Comparison of ENCODE assay signal across 24 cellular contexts in the genomic region with DNA sequence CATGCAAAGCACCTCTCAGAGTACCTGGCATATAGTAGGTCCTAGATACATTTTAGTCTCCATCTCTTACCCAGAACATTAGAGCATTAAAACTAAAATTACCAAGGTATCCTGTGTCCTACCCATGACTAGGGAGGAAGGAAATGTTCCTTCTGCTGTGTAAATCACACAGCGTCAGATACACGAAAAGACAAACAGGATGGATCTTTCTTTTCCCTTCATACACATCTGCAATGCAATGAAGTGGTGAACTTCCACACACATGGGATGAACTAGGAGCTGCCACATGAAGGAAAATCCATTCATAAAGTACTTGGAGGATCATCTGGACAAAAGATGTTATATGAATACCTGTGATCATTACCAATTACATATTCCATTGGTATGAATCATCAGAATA. TPM values are rescaled to one million over a fixed set of nuclear protein-coding genes. Genes with fewer than 3 reads are reported as not detected.
"Had no signal": no experiment of that assay in that cellular context is flagged by ENCODE, and none has a peak within 500 bp of the region (broad histone marks: within the 10 kb centered on the region; RNA-seq: fewer than 3 reads in every experiment).

No MANE protein-coding gene starts in this region.

- H3K27ac ChIP-seq: brain microvascular endothelial cell, cardiac muscle cell, Peyer's patch, RWPE1, VCaP had no signal

- H3K36me3 Mint-ChIP-seq: activated naive CD4-positive, alpha-beta T cell treated with anti-CD3 and anti-CD28 coated beads, Interleukin-2, amount 10 ng/mL, durations not matched to agents 7 days and 5 days; activated naive CD8-positive, alpha-beta T cell treated with anti-CD3 and anti-CD28 coated beads for 36 hours; T-cell had no signal

- ATAC-seq: activated CD4-positive, alpha-beta T cell treated with anti-CD3 and anti-CD28 coated beads for 36 hours; activated CD8-positive, alpha-beta T cell treated with anti-CD3 and anti-CD28 coated beads for 36 hours; activated T-cell treated with anti-CD3 and anti-CD28 coated beads, Interleukin-2, amount 50 U/mL, for 72 hours; T-cell had no signal

- H3K9me3 Mint-ChIP-seq: activated CD8-positive, alpha-beta T cell treated with anti-CD3 and anti-CD28 coated beads for 36 hours; activated naive CD4-positive, alpha-beta T cell treated with anti-CD3 and anti-CD28 coated beads, Interleukin-2, amount 10 ng/mL, durations not matched to agents 7 days and 5 days; activated T-cell treated with anti-CD3 and anti-CD28 coated beads, Interleukin-2, amount 50 U/mL, for 72 hours; activated T-helper 2 cell treated with anti-CD3 and anti-CD28 coated beads, Interferon-gamma antibody, Interleukin-2, Interleukin-4, amounts not matched to agents 10 μg/mL and 5 μg/mL and 100 μg/mL, durations not matched to agents 14 hours and 24 hours and 36 hours; T-cell had no signal

- H3K27me3 Mint-ChIP-seq: activated naive CD4-positive, alpha-beta T cell treated with anti-CD3 and anti-CD28 coated beads, Interleukin-2, amount 10 ng/mL, durations not matched to agents 7 days and 5 days had no signal

- H3K9me3 ChIP-seq: MG63, Peyer's patch had no signal

- H3K4me1 Mint-ChIP-seq: activated CD4-positive, alpha-beta T cell treated with anti-CD3 and anti-CD28 coated beads for 36 hours; activated naive CD4-positive, alpha-beta T cell treated with anti-CD3 and anti-CD28 coated beads, Interleukin-2, amount 10 ng/mL, durations not matched to agents 7 days and 5 days; activated naive CD8-positive, alpha-beta T cell treated with anti-CD3 and anti-CD28 coated beads for 36 hours; T-cell had no signal

- H3K4me1 ChIP-seq: Peyer's patch had no signal

- H3K27me3 ChIP-seq: brain microvascular endothelial cell, cardiac muscle cell, MG63, Peyer's patch had no signal

- DNase-seq: activated CD4-positive, alpha-beta T cell treated with anti-CD3 and anti-CD28 coated beads for 36 hours; activated CD8-positive, alpha-beta memory T cell treated with anti-CD3 and anti-CD28 coated beads, Interleukin-2, amount 50 U/mL, for 4 hours; activated CD8-positive, alpha-beta T cell treated with anti-CD3 and anti-CD28 coated beads for 36 hours; activated gamma-delta T cell treated with Interleukin-2 at 50 U/mL for 16 hours; activated naive CD4-positive, alpha-beta T cell treated with anti-CD3 and anti-CD28 coated beads, Interleukin-2, amount 10 ng/mL, durations not matched to agents 7 days and 5 days; activated naive CD8-positive, alpha-beta T cell treated with anti-CD3 and anti-CD28 coated beads for 36 hours; activated T-cell treated with anti-CD3 and anti-CD28 coated beads, Interleukin-2, amount 50 U/mL, for 72 hours; brain microvascular endothelial cell; MG63; MV-4-11; NCI-H1092 treated with DMSO at 0.1 percent for 48 hours; NCI-H1417 treated with DMSO at 0.1 percent for 48 hours; NCI-H1694; NCI-H2029; NCI-H446; NCI-H524; Peyer's patch; SHP77 treated with DMSO at 0.1 percent for 48 hours; T-cell had no signal

- H3K27ac Mint-ChIP-seq: activated CD4-positive, alpha-beta T cell treated with anti-CD3 and anti-CD28 coated beads for 36 hours; activated CD8-positive, alpha-beta T cell treated with anti-CD3 and anti-CD28 coated beads for 36 hours; activated naive CD4-positive, alpha-beta T cell treated with anti-CD3 and anti-CD28 coated beads, Interleukin-2, amount 10 ng/mL, durations not matched to agents 7 days and 5 days; activated naive CD8-positive, alpha-beta T cell treated with anti-CD3 and anti-CD28 coated beads for 36 hours; activated T-cell treated with anti-CD3 and anti-CD28 coated beads, Interleukin-2, amount 50 U/mL, for 72 hours; activated T-helper 2 cell treated with anti-CD3 and anti-CD28 coated beads, Interferon-gamma antibody, Interleukin-2, Interleukin-4, amounts not matched to agents 10 μg/mL and 5 μg/mL and 100 μg/mL, durations not matched to agents 14 hours and 24 hours and 36 hours; T-cell had no signal

- H3K36me3 ChIP-seq: brain microvascular endothelial cell, cardiac muscle cell, MG63, Peyer's patch had no signal

- H3K4me3 Mint-ChIP-seq: activated CD4-positive, alpha-beta T cell treated with anti-CD3 and anti-CD28 coated beads for 36 hours; activated CD8-positive, alpha-beta T cell treated with anti-CD3 and anti-CD28 coated beads for 36 hours; activated naive CD4-positive, alpha-beta T cell treated with anti-CD3 and anti-CD28 coated beads, Interleukin-2, amount 10 ng/mL, durations not matched to agents 7 days and 5 days; activated naive CD8-positive, alpha-beta T cell treated with anti-CD3 and anti-CD28 coated beads for 36 hours; activated T-cell treated with anti-CD3 and anti-CD28 coated beads, Interleukin-2, amount 50 U/mL, for 72 hours; T-cell had no signal

- H3K4me3 ChIP-seq: cardiac muscle cell, MG63, Peyer's patch had no signal

RNA-seq across cellular contexts. Expression of gene LDB2, which starts 46.3 kb away (rescaled TPM):
- total RNA-seq: activated CD8-positive, alpha-beta T cell treated with anti-CD3 and anti-CD28 coated beads for 36 hours; activated naive CD8-positive, alpha-beta T cell treated with anti-CD3 and anti-CD28 coated beads for 36 hours; activated T-cell treated with anti-CD3 and anti-CD28 coated beads, Interleukin-2, amount 50 U/mL, for 72 hours; activated T-helper 2 cell treated with anti-CD3 and anti-CD28 coated beads, Interferon-gamma antibody, Interleukin-2, Interleukin-4, amounts not matched to agents 10 μg/mL and 5 μg/mL and 100 μg/mL, durations not matched to agents 14 hours and 24 hours and 36 hours; T-helper 2 cell treated with Interferon-gamma antibody and Interleukin-4, amounts not matched to agents 100 ng/mL and 5 ng/mL, for 36 hours had no signal
